ENCODE assay signal across 10 cellular contexts in genomic region chr1:23101891-23102688, GRCh38.
DNase-seq lines count a peak whose midpoint lies in the region; ATAC-seq, FAIRE-seq and TF ChIP-seq lines count a peak whose summit lies in the region.
"Had no signal": no experiment of that assay in that cellular context is flagged by ENCODE, and none has a peak within 500 bp of the region (broad histone marks: within the 10 kb centered on the region; RNA-seq: fewer than 3 reads in every experiment).

No MANE protein-coding gene starts in this region.

- H3K9me3 ChIP-seq in heart right ventricle (no peaks in the 10 kb centered on the region), stomach (no peaks in the 10 kb centered on the region)

- H3K36me3 ChIP-seq in heart right ventricle (peaks cover 0 to 34% (median 8%) of the 10 kb centered on the region in 9 donors), stomach (peaks cover under 1 to 11% (median 10%) of the 10 kb centered on the region in 4 donors)

- DNase-seq in HT1080 (ENCODE audit: low read depth) (peak; percentile 86), heart right ventricle (no peak), stomach (no peak), NCI-H2171 (lab: John Stamatoyannopoulos, UW) (no peak), D721Med (ENCODE audit: insufficient read length, low spot score) (no peak)
- DNase-seq: effector CD4-positive, alpha-beta T cell; NCI-H446 had no signal

- peak overlapping the region; percentile 86 for H3K27ac Mint-ChIP-seq in activated T-helper 17 cell treated with anti-CD3 and anti-CD28 coated beads, Interleukin-2, amount 50 U/mL, for 72 hours

- H3K27ac ChIP-seq in heart right ventricle, result peak overlapping the region in 8 of 10 donors; percentile 19 to 79 (median 68)
- H3K27ac ChIP-seq in stomach, result peak overlapping the region in 4 of 5 donors; percentile 46 to 76 (median 62)

- TF ChIP-seq CTCF in heart right ventricle (IDR thresholded peaks at IDR 0.05) (no peak), stomach (IDR thresholded peaks at IDR 0.05) (no peak), D721Med (IDR thresholded peaks at IDR 0.05; ENCODE audit: insufficient read depth, missing control alignments) (no peak)

- H3K36me3 Mint-ChIP-seq in activated T-helper 17 cell treated with anti-CD3 and anti-CD28 coated beads, Interleukin-2, amount 50 U/mL, for 72 hours (ENCODE audit: low read depth), result peaks cover 22% of the 10 kb centered on the region

- peaks cover 27 to 65% (median 56%) of the 10 kb centered on the region in 9 donors for H3K4me1 ChIP-seq in heart right ventricle
- H3K4me1 ChIP-seq in stomach, result peaks cover 16 to 65% (median 42%) of the 10 kb centered on the region in 4 donors

- no peak for TF ChIP-seq EP300 in stomach (IDR thresholded peaks at IDR 0.05)

- H3K27me3 ChIP-seq in heart right ventricle (no peaks in the 10 kb centered on the region), stomach (no peaks in the 10 kb centered on the region)

- H3K4me1 Mint-ChIP-seq in activated T-helper 17 cell treated with anti-CD3 and anti-CD28 coated beads, Interleukin-2, amount 50 U/mL, for 72 hours, result peaks cover 42% of the 10 kb centered on the region

- TF ChIP-seq POLR2A in stomach (IDR thresholded peaks at IDR 0.05), result no peak

- H3K4me3 Mint-ChIP-seq in activated T-helper 17 cell treated with anti-CD3 and anti-CD28 coated beads, Interleukin-2, amount 50 U/mL, for 72 hours, result peak overlapping the region; percentile 75

- intact Hi-C loops in heart right ventricle (cut with DNase I), result loop anchor here in 2 of 10 donors (2.0 kb wide), 2 partner anchors 77 to 83 kb away; no protein-coding TSS in a partner anchor
- intact Hi-C loops in stomach (cut with DNase I; ENCODE audit: low total_unique reads), result no loop called here

- ATAC-seq in activated T-helper 17 cell treated with anti-CD3 and anti-CD28 coated beads, Interleukin-2, amount 50 U/mL, for 72 hours (replicated peaks), result peak; percentile 15
- peak in 7 of 8 donors; percentile 23 to 83 (median 73) for ATAC-seq in heart right ventricle
- no peak for ATAC-seq in HG02610 (IDR thresholded peaks at IDR 0.05; ENCODE audit: unreplicated experiment)

- H3K4me3 ChIP-seq in heart right ventricle, result no peak overlapping the region
- H3K4me3 ChIP-seq in stomach, result no peak overlapping the region

- H3K27me3 Mint-ChIP-seq in activated T-helper 17 cell treated with anti-CD3 and anti-CD28 coated beads, Interleukin-2, amount 50 U/mL, for 72 hours, result no peaks in the 10 kb centered on the region
- H3K27me3 Mint-ChIP-seq: stimulated activated naive CD8-positive, alpha-beta T cell treated with anti-CD3 and anti-CD28 coated beads, Interleukin-15, Interleukin-2, amounts not matched to agents 100 ng/mL and 50 ng/mL, for 24 hours had no signal

- H3K9me3 Mint-ChIP-seq in activated T-helper 17 cell treated with anti-CD3 and anti-CD28 coated beads, Interleukin-2, amount 50 U/mL, for 72 hours, result no peaks in the 10 kb centered on the region
- H3K9me3 Mint-ChIP-seq: stimulated activated naive CD8-positive, alpha-beta T cell treated with anti-CD3 and anti-CD28 coated beads, Interleukin-15, Interleukin-2, amounts not matched to agents 100 ng/mL and 50 ng/mL, for 24 hours had no signal

- no peak for FAIRE-seq in D721Med (lab: Jason Lieb, UNC)

- WGBS in heart right ventricle, 2 donors, result 31 to 35% methylated on average over 3 of the region's 3 CpGs
- WGBS in stomach, 5 donors, result 50 to 64% (median 60%) methylated on average over 3 of the region's 3 CpGs
